ENCODE assay signal across 1 cellular context in genomic region chr1:51618715-51619114, GRCh38.
TF ChIP-seq lines count a peak whose summit lies in the region.

No MANE protein-coding gene starts in this region.

TF ChIP-seq in HepG2, 621 proteins besides CTCF, POLR2A, EP300 and RAD21 (continued from another document):
- TF ChIP-seq ZBTB46 (CRISPR knock-in tag; IDR thresholded peaks at IDR 0.05; ENCODE audit: borderline replicate concordance), result no peak
